Comparison of ENCODE assay signal across 8 cellular contexts in the genomic region with DNA sequence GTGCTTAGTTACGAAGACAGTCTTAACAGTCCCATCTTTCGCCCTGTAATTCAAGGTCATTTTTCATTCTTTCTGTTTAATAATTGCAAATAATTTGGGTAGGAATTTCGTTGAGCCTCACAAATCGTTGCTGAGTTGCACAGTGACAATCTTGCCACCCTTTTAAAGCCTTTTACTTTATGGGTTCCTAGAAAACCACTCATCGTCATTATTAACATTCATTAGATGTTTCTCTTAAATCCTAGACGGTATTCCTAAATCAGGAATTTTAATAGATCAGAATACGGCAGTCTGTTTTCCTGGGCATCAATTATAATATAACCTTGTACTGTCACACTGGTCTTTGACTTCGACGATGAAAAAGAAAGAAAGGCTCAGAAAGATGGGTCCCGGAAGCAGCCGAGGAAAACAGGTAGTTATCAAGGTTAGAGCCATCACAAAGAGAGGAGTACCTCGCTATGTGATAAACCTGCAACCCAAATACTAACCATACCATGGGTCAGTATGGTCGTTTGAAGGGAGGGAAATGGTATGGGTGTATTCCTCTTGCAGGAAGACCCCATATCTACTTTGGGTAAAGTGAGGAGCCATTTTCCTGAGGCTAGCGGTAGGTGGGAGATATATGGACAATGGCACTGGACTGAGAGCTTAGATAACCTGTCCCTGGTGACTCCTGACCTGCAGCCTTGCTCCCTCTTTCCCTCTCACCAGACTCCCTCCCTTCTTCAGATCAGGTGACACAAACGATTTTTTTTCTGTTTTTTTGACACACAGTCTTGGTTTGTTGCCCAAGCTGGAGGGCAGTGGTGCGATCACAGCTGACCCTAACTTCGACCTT. TPM values are rescaled to one million over a fixed set of nuclear protein-coding genes. Genes with fewer than 3 reads are reported as not detected.
A peak's percentile ranks its signal among the peaks of the same experiment; 100 is the strongest.
DNase-seq lines count a peak whose midpoint lies in the region; ATAC-seq, FAIRE-seq and TF ChIP-seq lines count a peak whose summit lies in the region.

No MANE protein-coding gene starts in this region.

- peak in 1 of 2 experiments; percentile 65; a peak in 1 of 4 replicates for TF ChIP-seq POLR2A in HepG2 (IDR thresholded peaks at IDR 0.05; ENCODE audit: insufficient read depth in 1 of 2, low read depth in 2 of 2, low read length in 2 of 2)

- peak overlapping the region; percentile 92 for H3K4me3 Mint-ChIP-seq in type B pancreatic cell

- H3K27me3 ChIP-seq in ascending aorta (no peaks in the 10 kb centered on the region), HepG2 (ENCODE audit: control insufficient read depth in 1 of 2, insufficient read depth in 2 of 2, low read length in 2 of 2) (peaks cover 0 to 4% of the 10 kb centered on the region in 2 experiments; a peak in 1 of 5 replicates)

- peak overlapping the region; percentile 98 for H3K4me2 ChIP-seq in HepG2 (ENCODE audit: low read depth, low read length)

- H3K4me3 ChIP-seq in ascending aorta (peak overlapping the region; percentile 87 to 100), HepG2 (replicated peaks in 1 of 3; ENCODE audit: insufficient read depth in 1 of 3, low read depth in 2 of 3, low read length in 3 of 3) (peak overlapping the region; percentile 86 to 99 (median 99))

- H3K9ac ChIP-seq in ES-I3 (ENCODE audit: low read depth, low read length) = peak overlapping the region; percentile 91
- peak overlapping the region; percentile 100 for H3K9ac ChIP-seq in HepG2 (ENCODE audit: insufficient read depth, low read depth, low read length)

- H3K9me3 Mint-ChIP-seq in type B pancreatic cell = no peaks in the 10 kb centered on the region

- CTCF ChIA-PET in HepG2 (lab: Yijun Ruan, JAX; ENCODE audit: low intra/inter-chr PET ratio, low total read pairs) = no interaction called here

- H3K36me3 Mint-ChIP-seq in type B pancreatic cell = no peaks in the 10 kb centered on the region

- in situ Hi-C loops in HepG2 (cut with HindIII; ENCODE audit: extremely low pct_ligation_motif_present, low pct_unique_long_range_greater_than_20kb) = no loop called here

- TF ChIP-seq RAD21 in HepG2 (CRISPR knock-in tag; IDR thresholded peaks at IDR 0.05) = no peak

- TF ChIP-seq CTCF in ascending aorta (IDR thresholded peaks at IDR 0.05) (no peak), HepG2 (CRISPR knock-in tag; IDR thresholded peaks at IDR 0.05) (no peak), type B pancreatic cell (conservative IDR thresholded peaks at IDR 0.05) (no peak)

- H3K79me2 ChIP-seq in HepG2 (ENCODE audit: insufficient read depth, low read length) = peaks cover 56% of the 10 kb centered on the region

- H3K27ac ChIP-seq in ascending aorta = peak overlapping the region; percentile 96 to 99
- H3K27ac ChIP-seq in HepG2 (ENCODE audit: extremely low read length, insufficient read depth, low read length) = peak overlapping the region; percentile 95

- H3K4me1 ChIP-seq in ES-I3 (ENCODE audit: insufficient read depth, low read length) = no peaks in the 10 kb centered on the region
- peaks cover 0 to 25% of the 10 kb centered on the region in 2 donors for H3K4me1 ChIP-seq in ascending aorta
- peaks cover 42% of the 10 kb centered on the region for H3K4me1 ChIP-seq in HepG2 (ENCODE audit: insufficient read depth, low read length)

- TF ChIP-seq EP300 in HepG2 (IDR thresholded peaks at IDR 0.05; ENCODE audit: low read depth in 2 of 2, low read length in 2 of 2) (no peak), HepG2 (CRISPR knock-in tag; IDR thresholded peaks at IDR 0.05; ENCODE audit: borderline replicate concordance) (no peak)

- peaks cover 32% of the 10 kb centered on the region for H4K20me1 ChIP-seq in HepG2 (ENCODE audit: insufficient read depth, low read length)

- DNase-seq in ascending aorta (ENCODE audit: low spot score in 2 of 2) = no peak
- DNase-seq in HepG2 (ENCODE audit: low spot score) = peak; percentile 36
- DNase-seq in type B pancreatic cell (ENCODE audit: extremely low spot score, unreplicated experiment) = no peak
- DNase-seq in GM03348 (ENCODE audit: low spot score) = no peak
- no peak for DNase-seq in SHP77 treated with DMSO at 0.1 percent for 48 hours (lab: John Stamatoyannopoulos, UW)

- H3K9me3 ChIP-seq in ES-I3 (ENCODE audit: control insufficient read depth, insufficient read depth, low read length) (no peaks in the 10 kb centered on the region), ascending aorta (no peaks in the 10 kb centered on the region), HepG2 (ENCODE audit: low read length) (no peaks in the 10 kb centered on the region)

- POLR2A ChIA-PET in HepG2 (lab: Yijun Ruan, JAX) = interaction anchor here (1.0 to 14.3 kb wide), 14 partner anchors 10 to 637 kb away, joined by 3 to 306 read pairs (median 8); a partner anchor contains a TSS

- no peaks in the 10 kb centered on the region for H3K27me3 Mint-ChIP-seq in type B pancreatic cell

- ATAC-seq in HG03432 (IDR thresholded peaks at IDR 0.05; ENCODE audit: unreplicated experiment) (peak; percentile 1), HepG2 (peak; percentile 46), GM18519 (IDR thresholded peaks at IDR 0.05; ENCODE audit: low FRiP score, unreplicated experiment) (no peak)

- TSS peak; percentile 96 for BruUV-seq in HepG2 (replicated peaks; lab: Mats Ljungman, UMichigan)

- peaks cover 20% of the 10 kb centered on the region for H3K4me1 Mint-ChIP-seq in type B pancreatic cell (ENCODE audit: unreplicated experiment)

- 10% methylated on average over 17 of the region's 17 CpGs for WGBS in HepG2 (ENCODE audit: low lambda C conversion rate)

- FAIRE-seq in HepG2 (lab: Jason Lieb, UNC) = peak; percentile 12

- H3K36me3 ChIP-seq in ES-I3 (ENCODE audit: insufficient read depth, low read length) = no peaks in the 10 kb centered on the region
- no peaks in the 10 kb centered on the region for H3K36me3 ChIP-seq in ascending aorta
- no peaks in the 10 kb centered on the region for H3K36me3 ChIP-seq in HepG2 (replicated peaks in 1 of 2; ENCODE audit: control insufficient read depth in 1 of 2, insufficient read depth in 2 of 2, low read length in 2 of 2)

- intact Hi-C loops in ascending aorta (cut with DNase I) (loop anchor here (1.0 to 10.0 kb wide), 6 partner anchors 17 to 801 kb away; a partner anchor contains a TSS), HepG2 (cut with micrococcal nuclease; ENCODE audit: unreplicated experiment) (loop anchor here (1.0 to 5.0 kb wide), 3 partner anchors 17 to 271 kb away; a partner anchor contains a TSS)

- no peak overlapping the region for H2AFZ ChIP-seq in HepG2 (ENCODE audit: low read length)

- H3K27ac Mint-ChIP-seq in type B pancreatic cell = peak overlapping the region; percentile 100

RNA-seq across cellular contexts. Expression of a gene that starts 1.0 kb away (rescaled TPM):
- total RNA-seq in ascending aorta = 88.6 TPM
- 387 and 499 TPM in 2 replicates for total RNA-seq in HepG2 (2016; rRNA removed; fragmentation: Illumina TruSeq; extraction: Trizol)
- total RNA-seq in HepG2 (2016; cell fraction: cytosol; rRNA removed; fragmentation: Illumina TruSeq; extraction: Trizol; ENCODE audit: low read depth) = 16.2 and 16.5 TPM in 2 replicates
- total RNA-seq in HepG2 (2016; cell fraction: insoluble cytoplasmic fraction; rRNA removed; fragmentation: Illumina TruSeq; extraction: Trizol) = 367 and 489 TPM in 2 replicates
- 49.3 and 53.4 TPM in 2 replicates for total RNA-seq in HepG2 (2016; cell fraction: membrane; rRNA removed; fragmentation: Illumina TruSeq; extraction: Trizol)
- 418 and 502 TPM in 2 replicates for total RNA-seq in HepG2 (2016; cell fraction: nucleus; rRNA removed; fragmentation: Illumina TruSeq; extraction: Trizol)
- 677 and 750 TPM in 2 replicates for polyA plus RNA-seq in HepG2 (2011; rRNA removed)
- polyA plus RNA-seq in HepG2 (2011; cell fraction: cytosol; rRNA removed) = 115 and 183 TPM in 2 replicates
- 1,965 and 2,535 TPM in 2 replicates for polyA plus RNA-seq in HepG2 (2011; cell fraction: nucleus; rRNA removed)
- 375 and 468 TPM in 2 replicates for polyA plus RNA-seq in HepG2 (2012)
- polyA plus RNA-seq in HepG2 (2016; cell fraction: cytosol; fragmentation: Illumina TruSeq; extraction: Trizol; ENCODE audit: low read depth) = 9.7 and 15.8 TPM in 2 replicates
- polyA plus RNA-seq in HepG2 (2016; cell fraction: insoluble cytoplasmic fraction; fragmentation: Illumina TruSeq; extraction: Trizol; ENCODE audit: low read depth) = 424 and 448 TPM in 2 replicates
- 27.7 and 44.3 TPM in 2 replicates for polyA plus RNA-seq in HepG2 (2016; cell fraction: membrane; fragmentation: Illumina TruSeq; extraction: Trizol; ENCODE audit: low read depth)
- polyA plus RNA-seq in HepG2 (2016; cell fraction: nucleus; fragmentation: Illumina TruSeq; extraction: Trizol; ENCODE audit: insufficient read depth, low read depth) = 790 and 818 TPM in 2 replicates
- 198 and 376 TPM in 2 replicates for polyA minus RNA-seq in HepG2 (2011; rRNA and poly(A)+ RNA removed; ENCODE audit: low replicate concordance)
- 123 TPM in 2 replicates for polyA minus RNA-seq in HepG2 (2011; cell fraction: cytosol; rRNA and poly(A)+ RNA removed)
- polyA minus RNA-seq in HepG2 (2011; cell fraction: nucleus; rRNA and poly(A)+ RNA removed) = 1,412 and 1,821 TPM in 2 replicates
- 266 and 296 TPM in 2 replicates for total RNA-seq in type B pancreatic cell (ENCODE audit: low replicate concordance)

RNA-seq across cellular contexts. Expression of a gene that starts 17.5 kb away (rescaled TPM):
- total RNA-seq in ascending aorta = 6.0 TPM
- 34.9 and 41.8 TPM in 2 replicates for total RNA-seq in HepG2 (2016; rRNA removed; fragmentation: Illumina TruSeq; extraction: Trizol)
- total RNA-seq in HepG2 (2016; cell fraction: cytosol; rRNA removed; fragmentation: Illumina TruSeq; extraction: Trizol; ENCODE audit: low read depth) = 13.9 and 15.1 TPM in 2 replicates
- 36.3 and 46.6 TPM in 2 replicates for total RNA-seq in HepG2 (2016; cell fraction: insoluble cytoplasmic fraction; rRNA removed; fragmentation: Illumina TruSeq; extraction: Trizol)
- 27.0 and 28.4 TPM in 2 replicates for total RNA-seq in HepG2 (2016; cell fraction: membrane; rRNA removed; fragmentation: Illumina TruSeq; extraction: Trizol)
- 17.9 and 20.6 TPM in 2 replicates for total RNA-seq in HepG2 (2016; cell fraction: nucleus; rRNA removed; fragmentation: Illumina TruSeq; extraction: Trizol)
- 4.2 and 4.6 TPM in 2 replicates for polyA plus RNA-seq in HepG2 (2011; rRNA removed)
- 2.2 and 4.2 TPM in 2 replicates for polyA plus RNA-seq in HepG2 (2011; cell fraction: cytosol; rRNA removed)
- 2.8 and 3.0 TPM in 2 replicates for polyA plus RNA-seq in HepG2 (2011; cell fraction: nucleus; rRNA removed)
- 15.3 and 22.1 TPM in 2 replicates for polyA plus RNA-seq in HepG2 (2012)
- polyA plus RNA-seq in HepG2 (2016; cell fraction: cytosol; fragmentation: Illumina TruSeq; extraction: Trizol; ENCODE audit: low read depth) = 3.0 and 3.1 TPM in 2 replicates
- polyA plus RNA-seq in HepG2 (2016; cell fraction: insoluble cytoplasmic fraction; fragmentation: Illumina TruSeq; extraction: Trizol; ENCODE audit: low read depth) = 36.5 and 43.5 TPM in 2 replicates
- polyA plus RNA-seq in HepG2 (2016; cell fraction: membrane; fragmentation: Illumina TruSeq; extraction: Trizol; ENCODE audit: low read depth) = 6.5 and 8.6 TPM in 2 replicates
- 16.1 and 16.4 TPM in 2 replicates for polyA plus RNA-seq in HepG2 (2016; cell fraction: nucleus; fragmentation: Illumina TruSeq; extraction: Trizol; ENCODE audit: insufficient read depth, low read depth)
- polyA minus RNA-seq in HepG2 (2011; rRNA and poly(A)+ RNA removed; ENCODE audit: low replicate concordance) = 2.2 and 8.1 TPM in 2 replicates
- polyA minus RNA-seq in HepG2 (2011; cell fraction: cytosol; rRNA and poly(A)+ RNA removed) = 6.9 and 8.3 TPM in 2 replicates
- polyA minus RNA-seq in HepG2 (2011; cell fraction: nucleus; rRNA and poly(A)+ RNA removed) = 25.2 and 29.4 TPM in 2 replicates
- total RNA-seq in type B pancreatic cell (ENCODE audit: low replicate concordance) = 12.7 and 17.8 TPM in 2 replicates
